11 cellular contexts compared by ENCODE assay signal in genomic region chr22:50302564-50302963, GRCh38. TPM values are rescaled to one million over a fixed set of nuclear protein-coding genes. Genes with fewer than 3 reads are reported as not detected.
DNase-seq lines count a peak whose midpoint lies in the region; ATAC-seq, FAIRE-seq and TF ChIP-seq lines count a peak whose summit lies in the region.
"Had no signal": no experiment of that assay in that cellular context is flagged by ENCODE, and none has a peak within 500 bp of the region (broad histone marks: within the 10 kb centered on the region; RNA-seq: fewer than 3 reads in every experiment).

No MANE protein-coding gene starts in this region.

- H3K4me3 ChIP-seq in ACC112 (ENCODE audit: low read depth, low read length) (no peak overlapping the region), RWPE2 (ENCODE audit: severe bottlenecking) (no peak overlapping the region), gastroesophageal sphincter (no peak overlapping the region), pancreas (peak overlapping the region in 1 of 4 donors; percentile 2)

- H3K9me3 ChIP-seq in RWPE2 (ENCODE audit: severe bottlenecking) (no peaks in the 10 kb centered on the region), gastroesophageal sphincter (no peaks in the 10 kb centered on the region), pancreas (no peaks in the 10 kb centered on the region)

- no peak for FAIRE-seq in pancreas (lab: Jason Lieb, UNC)

- no peak for TF ChIP-seq EP300 in gastroesophageal sphincter (IDR thresholded peaks at IDR 0.05)

- TF ChIP-seq POLR2A in gastroesophageal sphincter (IDR thresholded peaks at IDR 0.05) = no peak

- DNase-seq in RWPE2 (ENCODE audit: low spot score) = no peak
- DNase-seq in pancreas = peak in 1 of 6 donors; percentile 50
- DNase-seq in stimulated activated naive CD4-positive, alpha-beta T cell (lab: John Stamatoyannopoulos, UW) = no peak
- DNase-seq in NCI-H345 treated with DMSO at 0.1 percent for 48 hours (lab: John Stamatoyannopoulos, UW; ENCODE audit: unreplicated experiment) = no peak
- no peak for DNase-seq in omental fat pad (ENCODE audit: low spot score)
- DNase-seq in EL = no peak
- DNase-seq: activated CD4-positive, CD25-positive, alpha-beta regulatory T cell treated with anti-CD3 and anti-CD28 coated beads, Interleukin-2, amount 50 U/mL, for 72 hours; amniotic stem cell; CD4-positive, CD25-positive, alpha-beta regulatory T cell had no signal

- no peak for TF ChIP-seq CTCF in RWPE2 (IDR thresholded peaks at IDR 0.05; ENCODE audit: poor library complexity, severe bottlenecking)
- no peak for TF ChIP-seq CTCF in gastroesophageal sphincter (IDR thresholded peaks at IDR 0.05)
- no peak for TF ChIP-seq CTCF in pancreas (IDR thresholded peaks at IDR 0.05)
- no peak for TF ChIP-seq CTCF in omental fat pad (IDR thresholded peaks at IDR 0.05)

- no CpG with 5 or more reads among the region's 5 CpGs for WGBS in gastroesophageal sphincter (ENCODE audit: low coverage in 1 of 2), 2 donors
- 62 to 73% methylated on average over 5 of the region's 5 CpGs for WGBS in pancreas, 2 donors

- H3K27ac ChIP-seq in ACC112 (ENCODE audit: low read depth, low read length) = peak overlapping the region; percentile 58
- H3K27ac ChIP-seq in RWPE2 (ENCODE audit: poor library complexity, severe bottlenecking) = peak overlapping the region; percentile 99
- peak overlapping the region in 3 of 4 donors; percentile 90 to 94 (median 93) for H3K27ac ChIP-seq in gastroesophageal sphincter
- H3K27ac ChIP-seq in pancreas = peak overlapping the region; percentile 33 to 88 (median 78)

- H3K4me1 ChIP-seq in ACC112 (ENCODE audit: control insufficient read depth, insufficient read depth, low read length, unreplicated experiment) (peaks cover 49% of the 10 kb centered on the region), RWPE2 (ENCODE audit: insufficient read depth, poor library complexity, severe bottlenecking) (peaks cover 50% of the 10 kb centered on the region), gastroesophageal sphincter (peaks cover 4 to 93% (median 78%) of the 10 kb centered on the region in 3 donors), pancreas (peaks cover 12 to 58% (median 22%) of the 10 kb centered on the region in 3 donors)

- intact Hi-C loops in pancreas (cut with DNase I) = no loop called here

- peaks cover 76% of the 10 kb centered on the region for H3K79me2 ChIP-seq in ACC112 (ENCODE audit: control insufficient read depth, insufficient read depth, low read length, unreplicated experiment)

- H3K27me3 ChIP-seq in ACC112 (ENCODE audit: insufficient read depth, low read length) = no peaks in the 10 kb centered on the region
- H3K27me3 ChIP-seq in RWPE2 (ENCODE audit: insufficient read depth, poor library complexity, severe bottlenecking) = no peaks in the 10 kb centered on the region
- no peaks in the 10 kb centered on the region for H3K27me3 ChIP-seq in gastroesophageal sphincter
- H3K27me3 ChIP-seq in pancreas = no peaks in the 10 kb centered on the region

- H3K36me3 ChIP-seq in ACC112 (ENCODE audit: insufficient read depth, low read length) (no peaks in the 10 kb centered on the region), RWPE2 (ENCODE audit: low read depth) (peaks cover 20% of the 10 kb centered on the region), gastroesophageal sphincter (no peaks in the 10 kb centered on the region), pancreas (no peaks in the 10 kb centered on the region)

- ATAC-seq in RWPE2 (ENCODE audit: low read depth) = no peak
- ATAC-seq in gastroesophageal sphincter = no peak
- no peak for ATAC-seq in pancreas
- no peak for ATAC-seq in omental fat pad (ENCODE audit: low FRiP score)

- no peak overlapping the region for H2AFZ ChIP-seq in ACC112 (ENCODE audit: low read length, unreplicated experiment)

RNA-seq across cellular contexts. Expression of gene PLXNB2, which starts 4.9 kb away (rescaled TPM):
- total RNA-seq in gastroesophageal sphincter = 100 to 1,000 TPM in 2 of 4 donors, 10 to 100 TPM in 2; 93.2 to 207 (median 102) TPM
- total RNA-seq in pancreas = 100 to 1,000 TPM in 5 of 6 donors, 10 to 100 TPM in 1; 89.3 to 168 (median 113) TPM
- polyA plus RNA-seq in pancreas = 100 to 1,000 TPM; 191 to 216 TPM
- total RNA-seq in omental fat pad = 100 to 1,000 TPM in 3 of 4 donors, 10 to 100 TPM in 1; 91.4 to 130 (median 115) TPM

RNA-seq across cellular contexts. Expression of gene DENND6B, which starts 24.2 kb away (rescaled TPM):
- 1 to 10 TPM; 2.0 to 4.8 (median 2.8) TPM for total RNA-seq in gastroesophageal sphincter
- 1 to 10 TPM; 4.3 to 9.5 (median 5.4) TPM for total RNA-seq in pancreas
- polyA plus RNA-seq in pancreas = 10 to 100 TPM; 20.9 to 25.3 TPM
- 1 to 10 TPM; 2.2 to 3.1 (median 2.7) TPM for total RNA-seq in omental fat pad

RNA-seq across cellular contexts. Expression of gene MAPK11, which starts 32.4 kb away (rescaled TPM):
- total RNA-seq in gastroesophageal sphincter (10 to 100 TPM in 2 of 4 donors, 1 to 10 TPM in 2; 6.8 to 11.5 (median 10.4) TPM), pancreas (1 to 10 TPM; 1.3 to 3.7 (median 2.3) TPM), omental fat pad (10 to 100 TPM; 12.1 to 38.9 (median 20.4) TPM)
- 10 to 100 TPM; 13.2 to 22.2 TPM for polyA plus RNA-seq in pancreas

RNA-seq across cellular contexts. Expression of gene PPP6R2, which starts 40.6 kb away (rescaled TPM):
- total RNA-seq in gastroesophageal sphincter (10 to 100 TPM; 52.2 to 73.5 (median 64.2) TPM), pancreas (10 to 100 TPM; 21.1 to 28.7 (median 24.6) TPM), omental fat pad (10 to 100 TPM; 35.6 to 64.6 (median 41.7) TPM)
- polyA plus RNA-seq in pancreas = 10 to 100 TPM; 60.1 to 70.4 TPM

RNA-seq across cellular contexts. Expression of gene MAPK12, which starts 41.1 kb away (rescaled TPM):
- total RNA-seq in gastroesophageal sphincter (10 to 100 TPM; 10.1 to 18.4 (median 14.0) TPM), pancreas (1 to 10 TPM in 5 of 6 donors, under 1 TPM in 1; 0.88 to 3.8 (median 1.6) TPM), omental fat pad (10 to 100 TPM in 3 of 4 donors, 1 to 10 TPM in 1; 7.9 to 31.1 (median 17.8) TPM)
- polyA plus RNA-seq in pancreas = 10 to 100 TPM in 1 of 2 donors, 1 to 10 TPM in 1; 6.9 to 19.2 TPM
